8 cellular contexts compared by ENCODE assay signal in genomic region chr4:17809667-17810066, GRCh38. TPM values are rescaled to one million over a fixed set of nuclear protein-coding genes. Genes with fewer than 3 reads are reported as not detected.
DNase-seq lines count a peak whose midpoint lies in the region; ATAC-seq, FAIRE-seq and TF ChIP-seq lines count a peak whose summit lies in the region.

No MANE protein-coding gene starts in this region.

- TF ChIP-seq POLR2A in endothelial cell of umbilical vein (IDR thresholded peaks at IDR 0.05; ENCODE audit: low read depth, low read length) = no peak

- no peaks in the 10 kb centered on the region for H3K9me2 ChIP-seq in PC-3 (replicated peaks; ENCODE audit: low read length)

- no peaks in the 10 kb centered on the region for H3K9me1 ChIP-seq in endothelial cell of umbilical vein (replicated peaks; ENCODE audit: control insufficient read depth, extremely low read depth, insufficient read depth, low read length)

- DNase-seq in Caco-2 (no peak), PC-3 (no peak), endothelial cell of umbilical vein (ENCODE audit: low read depth, low spot score) (peak; percentile 14), osteocyte (ENCODE audit: extremely low spot score, unreplicated experiment) (no peak), inferior parietal cortex (ENCODE audit: extremely low spot score) (no peak)
- no peak for DNase-seq in activated CD4-positive, CD25-positive, alpha-beta regulatory T cell treated with anti-CD3 and anti-CD28 coated beads, Interleukin-2, amount 50 U/mL, for 72 hours

- H3K9me3 Mint-ChIP-seq in Caco-2 (ENCODE audit: unreplicated experiment) (no peaks in the 10 kb centered on the region), osteocyte (ENCODE audit: unreplicated experiment) (no peaks in the 10 kb centered on the region)

- H3K4me3 ChIP-seq in Caco-2 (ENCODE audit: low read depth, low read length) (peak overlapping the region; percentile 94), PC-3 (ENCODE audit: low read length) (peak overlapping the region; percentile 99), endothelial cell of umbilical vein (replicated peaks in 1 of 3; ENCODE audit: insufficient read depth in 1 of 3, low read depth in 1 of 3, low read length in 3 of 3) (peak overlapping the region; percentile 47 to 97 (median 74))

- H3K36me3 ChIP-seq in Caco-2 (ENCODE audit: control insufficient read depth, insufficient read depth, low read length) (no peaks in the 10 kb centered on the region), PC-3 (ENCODE audit: low read depth, low read length) (peaks cover 16% of the 10 kb centered on the region), endothelial cell of umbilical vein (ENCODE audit: control insufficient read depth in 2 of 2, extremely low read depth in 1 of 2, insufficient read depth in 2 of 2, low read length in 2 of 2) (peaks cover 0 to 5% of the 10 kb centered on the region in 2 experiments)

- H3K9me3 ChIP-seq in Caco-2 = no peaks in the 10 kb centered on the region
- H3K9me3 ChIP-seq in PC-3 (ENCODE audit: low read length) = no peaks in the 10 kb centered on the region
- no peaks in the 10 kb centered on the region for H3K9me3 ChIP-seq in endothelial cell of umbilical vein (replicated peaks; ENCODE audit: control insufficient read depth, insufficient read depth, low read length)

- no peaks in the 10 kb centered on the region for H3K27me3 Mint-ChIP-seq in Caco-2 (ENCODE audit: insufficient read depth, unreplicated experiment)
- H3K27me3 Mint-ChIP-seq in osteocyte (ENCODE audit: unreplicated experiment) = no peaks in the 10 kb centered on the region

- peaks cover 27% of the 10 kb centered on the region; the same call in 1 of the 2 replicates for H4K20me1 ChIP-seq in PC-3 (ENCODE audit: low read length)
- H4K20me1 ChIP-seq in endothelial cell of umbilical vein (replicated peaks; ENCODE audit: control insufficient read depth, extremely low read depth, insufficient read depth, low read length) = peaks cover 2% of the 10 kb centered on the region

- POLR2A ChIA-PET in Caco-2 (lab: Charles Lee) = interaction anchor here (1.4 kb wide), 3 partner anchors 195 to 233 kb away, joined by 4 to 7 read pairs (median 4); partner anchors contain the start of genes LAP3 and MED28
- POLR2A ChIA-PET in PC-3 (lab: Charles Lee; ENCODE audit: unreplicated experiment) = interaction anchor here (0.5 kb wide), 1 partner anchor 15 kb away, joined by 4 read pairs; no protein-coding TSS in a partner anchor
- POLR2A ChIA-PET in endothelial cell of umbilical vein (lab: Charles Lee) = no interaction called here

- dilution Hi-C loops in endothelial cell of umbilical vein (cut with MboI; ENCODE audit: extremely low pct_ligation_motif_present, low sequenced_read_pairs) = no loop called here

- H3K4me1 ChIP-seq in Caco-2 (peaks cover 5% of the 10 kb centered on the region; the same call in 1 of the 2 replicates), PC-3 (ENCODE audit: insufficient read depth, low read length) (peaks cover 23% of the 10 kb centered on the region), endothelial cell of umbilical vein (ENCODE audit: control insufficient read depth, extremely low read depth, insufficient read depth, low read length) (peaks cover 45% of the 10 kb centered on the region)

- H3K4me3 Mint-ChIP-seq in Caco-2 (ENCODE audit: unreplicated experiment) (peak overlapping the region; percentile 90), osteocyte (ENCODE audit: unreplicated experiment) (peak overlapping the region; percentile 99)

- H3K27ac ChIP-seq in PC-3 (ENCODE audit: low read length) (no peak overlapping the region), endothelial cell of umbilical vein (ENCODE audit: insufficient read depth, low read depth, low read length) (peak overlapping the region; percentile 65)

- intact Hi-C loops in Caco-2 (cut with micrococcal nuclease; ENCODE audit: unreplicated experiment) (loop anchor here (1.0 to 5.0 kb wide), 3 partner anchors 211 to 232 kb away; partner anchors contain the start of genes LAP3 and LCORL), PC-3 (cut with micrococcal nuclease) (loop anchor here (2.0 to 10.0 kb wide), 4 partner anchors 185 to 261 kb away; partner anchors contain the start of gene MED28), endothelial cell of umbilical vein (cut with micrococcal nuclease) (loop anchor here (1.0 to 5.0 kb wide), 7 partner anchors 172 to 723 kb away; partner anchors contain the start of genes LAP3 and MED28)

- TF ChIP-seq CTCF in Caco-2 (IDR thresholded peaks at IDR 0.05; ENCODE audit: insufficient read depth in 1 of 2, low read depth in 1 of 2, low read length in 1 of 2, severe bottlenecking in 1 of 2, unreplicated experiment in 1 of 2) (no peak), PC-3 (conservative IDR thresholded peaks at IDR 0.05; ENCODE audit: low read depth, low read length) (no peak), endothelial cell of umbilical vein (IDR thresholded peaks at IDR 0.05; ENCODE audit: extremely low read depth in 1 of 2, insufficient read depth in 1 of 2, low read depth in 1 of 2, low read length in 2 of 2) (no peak), osteocyte (IDR thresholded peaks at IDR 0.05) (no peak)

- H2AFZ ChIP-seq in PC-3 (ENCODE audit: low read length) (no peak overlapping the region), endothelial cell of umbilical vein (ENCODE audit: low read depth, low read length) (no peak overlapping the region)

- H3K79me2 ChIP-seq in PC-3 (ENCODE audit: low read length) = peaks cover 98% of the 10 kb centered on the region
- H3K79me2 ChIP-seq in endothelial cell of umbilical vein (ENCODE audit: control insufficient read depth, insufficient read depth, low read length) = peaks cover 95% of the 10 kb centered on the region

- ATAC-seq in PC-3 = no peak
- ATAC-seq in HG02973 (IDR thresholded peaks at IDR 0.05; ENCODE audit: unreplicated experiment) = no peak
- no peak for ATAC-seq in HG03432 (IDR thresholded peaks at IDR 0.05; ENCODE audit: unreplicated experiment)

- FAIRE-seq in endothelial cell of umbilical vein (lab: Jason Lieb, UNC) = no peak

- BruUV-seq in Caco-2 (replicated peaks; lab: Mats Ljungman, UMichigan) (no TSS peak), PC-3 (replicated peaks; lab: Mats Ljungman, UMichigan) (no TSS peak), endothelial cell of umbilical vein (replicated peaks; lab: Mats Ljungman, UMichigan) (no TSS peak)

- H3K4me2 ChIP-seq in PC-3 (ENCODE audit: low read length) (peak overlapping the region; percentile 89), endothelial cell of umbilical vein (ENCODE audit: insufficient read depth, low read length) (peak overlapping the region; percentile 98)

- CTCF ChIA-PET in Caco-2 (lab: Charles Lee) (no interaction called here), PC-3 (lab: Charles Lee) (interaction anchor here (0.7 kb wide), 1 partner anchor 141 kb away, joined by 4 read pairs; no protein-coding TSS in a partner anchor), endothelial cell of umbilical vein (lab: Charles Lee) (interaction anchor here (1.1 to 5.2 kb wide), 5 partner anchors 195 to 785 kb away, joined by 3 to 50 read pairs (median 4); partner anchors contain the start of gene MED28)

- H3K4me1 Mint-ChIP-seq in Caco-2 (ENCODE audit: low read depth, unreplicated experiment) = peaks cover 24% of the 10 kb centered on the region
- peaks cover 61% of the 10 kb centered on the region for H3K4me1 Mint-ChIP-seq in osteocyte (ENCODE audit: unreplicated experiment)

- H3K36me3 Mint-ChIP-seq in Caco-2 (ENCODE audit: insufficient read depth, unreplicated experiment) = peaks cover 41% of the 10 kb centered on the region
- peaks cover 2% of the 10 kb centered on the region for H3K36me3 Mint-ChIP-seq in osteocyte (ENCODE audit: unreplicated experiment)

- H3K9ac ChIP-seq in PC-3 (ENCODE audit: low read length) (peak overlapping the region; percentile 99), endothelial cell of umbilical vein (replicated peaks; ENCODE audit: extremely low read depth, insufficient read depth, low read length) (peak overlapping the region; percentile 83)

- H3F3A ChIP-seq in PC-3 (ENCODE audit: low read length, unreplicated experiment) = no peaks in the 10 kb centered on the region

- peak overlapping the region; percentile 95 for H3K27ac Mint-ChIP-seq in Caco-2 (ENCODE audit: unreplicated experiment)
- peak overlapping the region; percentile 100 for H3K27ac Mint-ChIP-seq in osteocyte (ENCODE audit: unreplicated experiment)

- H3K27me3 ChIP-seq in Caco-2 (replicated peaks; ENCODE audit: control insufficient read depth, insufficient read depth, low read length) (no peaks in the 10 kb centered on the region), PC-3 (ENCODE audit: low read length) (no peaks in the 10 kb centered on the region), endothelial cell of umbilical vein (ENCODE audit: control insufficient read depth in 2 of 2, insufficient read depth in 2 of 2, low read length in 2 of 2) (no peaks in the 10 kb centered on the region)

RNA-seq across cellular contexts. Expression of gene DCAF16, which starts 0.9 kb away (rescaled TPM):
- 52.3 and 55.3 TPM in 2 replicates for total RNA-seq in Caco-2 (2022)
- total RNA-seq in PC-3 (2014; rRNA removed) = 25.5 and 26.1 TPM in 2 replicates
- 29.0 and 35.0 TPM in 2 replicates for total RNA-seq in endothelial cell of umbilical vein
- 12.5 and 13.8 TPM in 2 replicates for polyA plus RNA-seq in endothelial cell of umbilical vein
- 15.0 and 16.5 TPM in 2 replicates for polyA plus RNA-seq in endothelial cell of umbilical vein (2011; cell fraction: cytosol; rRNA removed)
- 26.1 and 31.3 TPM in 2 replicates for polyA plus RNA-seq in endothelial cell of umbilical vein (2011; cell fraction: nucleus; rRNA removed)
- polyA plus RNA-seq in endothelial cell of umbilical vein (2012) = 13.9 and 14.7 TPM in 2 replicates
- polyA minus RNA-seq in endothelial cell of umbilical vein = 17.8 and 25.2 TPM in 2 replicates
- 16.1 TPM for polyA minus RNA-seq in endothelial cell of umbilical vein (2011; cell fraction: cytosol; rRNA and poly(A)+ RNA removed)
- 30.7 and 40.7 TPM in 2 replicates for polyA minus RNA-seq in endothelial cell of umbilical vein (2011; cell fraction: nucleus; rRNA and poly(A)+ RNA removed)
- 50.1 and 53.0 TPM in 2 replicates for total RNA-seq in osteocyte

RNA-seq across cellular contexts. Expression of gene NCAPG, which starts 1.1 kb away (rescaled TPM):
- total RNA-seq in Caco-2 (2022) (48.9 and 54.0 TPM in 2 replicates), PC-3 (2014; rRNA removed) (25.9 and 27.6 TPM in 2 replicates), endothelial cell of umbilical vein (63.4 and 66.4 TPM in 2 replicates), osteocyte (6.9 and 9.6 TPM in 2 replicates)
- 7.5 and 11.6 TPM in 2 replicates for polyA plus RNA-seq in endothelial cell of umbilical vein
- polyA plus RNA-seq in endothelial cell of umbilical vein (2011; cell fraction: cytosol; rRNA removed) = 17.1 and 18.0 TPM in 2 replicates
- polyA plus RNA-seq in endothelial cell of umbilical vein (2011; cell fraction: nucleus; rRNA removed) = 21.5 and 42.3 TPM in 2 replicates
- 13.0 and 39.7 TPM in 2 replicates for polyA plus RNA-seq in endothelial cell of umbilical vein (2012)
- 18.8 and 25.2 TPM in 2 replicates for polyA minus RNA-seq in endothelial cell of umbilical vein
- 24.2 TPM for polyA minus RNA-seq in endothelial cell of umbilical vein (2011; cell fraction: cytosol; rRNA and poly(A)+ RNA removed)
- polyA minus RNA-seq in endothelial cell of umbilical vein (2011; cell fraction: nucleus; rRNA and poly(A)+ RNA removed) = 33.9 and 45.7 TPM in 2 replicates

RNA-seq across cellular contexts. Expression of gene FAM184B, which starts 28.2 kb away (rescaled TPM):
- total RNA-seq in Caco-2 (2022) = not detected in 2 replicates
- 0.47 and 0.81 TPM in 2 replicates for total RNA-seq in PC-3 (2014; rRNA removed)
- total RNA-seq in endothelial cell of umbilical vein = not detected in 2 replicates
- not detected in 2 replicates for polyA plus RNA-seq in endothelial cell of umbilical vein
- 0.01 TPM in 1 of 2 replicates, not detected in the other for polyA plus RNA-seq in endothelial cell of umbilical vein (2011; cell fraction: cytosol; rRNA removed)
- 0.01 TPM in 1 of 2 replicates, not detected in the other for polyA plus RNA-seq in endothelial cell of umbilical vein (2011; cell fraction: nucleus; rRNA removed)
- not detected in 2 replicates for polyA plus RNA-seq in endothelial cell of umbilical vein (2012)
- not detected in 2 replicates for polyA minus RNA-seq in endothelial cell of umbilical vein
- not detected for polyA minus RNA-seq in endothelial cell of umbilical vein (2011; cell fraction: cytosol; rRNA and poly(A)+ RNA removed)
- polyA minus RNA-seq in endothelial cell of umbilical vein (2011; cell fraction: nucleus; rRNA and poly(A)+ RNA removed) = not detected in 2 replicates
- not detected in 2 replicates for total RNA-seq in osteocyte
